In genomic region chr5:154202379-154203260, GRCh38 we compare ENCODE assay signal across 8 cellular contexts. TPM values are rescaled to one million over a fixed set of nuclear protein-coding genes. Genes with fewer than 3 reads are reported as not detected.
A peak's percentile ranks its signal among the peaks of the same experiment; 100 is the strongest.
DNase-seq lines count a peak whose midpoint lies in the region; ATAC-seq and TF ChIP-seq lines count a peak whose summit lies in the region.

No MANE protein-coding gene starts in this region.

- CTCF ChIA-PET in CD4-positive, alpha-beta memory T cell (lab: Charles Lee; ENCODE audit: partially characterized antibody) = interaction anchor here (1.0 to 6.7 kb wide), 8 partner anchors 13 to 203 kb away, joined by 3 to 46 read pairs (median 4); partner anchors contain the start of gene GALNT10

- DNase-seq in CD4-positive, alpha-beta memory T cell = peak in 3 of 5 donors; percentile 33 to 47 (median 40)
- peak; percentile 43 for DNase-seq in activated CD8-positive, alpha-beta memory T cell treated with anti-CD3 and anti-CD28 coated beads, Interleukin-2, amount 50 U/mL, for 4 hours
- peak; percentile 27 to 48 for DNase-seq in stimulated activated CD4-positive, alpha-beta T cell treated with anti-CD3 and anti-CD28 coated beads, Interleukin-12 subunit alpha, Interleukin-12 subunit beta, amount 100 ng/mL, for 24 hours (ENCODE audit: low read depth in 2 of 2)
- DNase-seq in GOT3 (lab: John Stamatoyannopoulos, UW) = no peak
- no peak for DNase-seq in NCI-H446 treated with DMSO at 0.1 percent for 48 hours (lab: John Stamatoyannopoulos, UW)
- DNase-seq in vagina (ENCODE audit: extremely low spot score in 2 of 2) = no peak

- H3K4me1 Mint-ChIP-seq in CD4-positive, alpha-beta memory T cell = peaks cover 43 to 91% (median 64%) of the 10 kb centered on the region in 4 donors

- no peaks in the 10 kb centered on the region for H3K27me3 ChIP-seq in CD4-positive, alpha-beta memory T cell (ENCODE audit: insufficient read depth, low read length)
- H3K27me3 ChIP-seq in vagina = no peaks in the 10 kb centered on the region

- H3K27ac ChIP-seq in CD4-positive, alpha-beta memory T cell (ENCODE audit: low read depth, low read length) = peak overlapping the region; percentile 61
- no peak overlapping the region for H3K27ac ChIP-seq in vagina

- H3K36me3 Mint-ChIP-seq in CD4-positive, alpha-beta memory T cell = peaks cover 24 to 34% of the 10 kb centered on the region in 2 donors

- POLR2A ChIA-PET in CD4-positive, alpha-beta memory T cell (lab: Charles Lee; ENCODE audit: partially characterized antibody) = interaction anchor here (1.2 to 10.9 kb wide), 4 partner anchors 12 to 164 kb away, joined by 4 to 105 read pairs (median 6); partner anchors contain the start of genes FAM114A2, GALNT10 and MFAP3

- ATAC-seq in GM19468 (IDR thresholded peaks at IDR 0.05; ENCODE audit: extremely low read depth, unreplicated experiment) = peak; percentile 90
- peak; percentile 95 for ATAC-seq in HG03439 (IDR thresholded peaks at IDR 0.05; ENCODE audit: unreplicated experiment)

- H3K9me3 ChIP-seq in CD4-positive, alpha-beta memory T cell (ENCODE audit: control insufficient read depth in 1 of 2, low read length in 2 of 2) = no peaks in the 10 kb centered on the region
- H3K9me3 ChIP-seq in vagina = no peaks in the 10 kb centered on the region

- TF ChIP-seq POLR2A in vagina (IDR thresholded peaks at IDR 0.05) = no peak

- intact Hi-C loops in CD4-positive, alpha-beta memory T cell (cut with micrococcal nuclease) = no loop called here
- intact Hi-C loops in vagina (cut with DNase I) = no loop called here

- H3K4me3 ChIP-seq in CD4-positive, alpha-beta memory T cell (ENCODE audit: low read length in 2 of 2) = peak overlapping the region; percentile 24 to 44
- no peak overlapping the region for H3K4me3 ChIP-seq in vagina

- no peaks in the 10 kb centered on the region for H3K27me3 Mint-ChIP-seq in CD4-positive, alpha-beta memory T cell

- H3K36me3 ChIP-seq in CD4-positive, alpha-beta memory T cell (ENCODE audit: insufficient read depth, low read length) = no peaks in the 10 kb centered on the region
- no peaks in the 10 kb centered on the region for H3K36me3 ChIP-seq in vagina

- peak overlapping the region; percentile 83 to 95 (median 92) for H3K27ac Mint-ChIP-seq in CD4-positive, alpha-beta memory T cell

- peaks cover 54% of the 10 kb centered on the region for H3K4me1 ChIP-seq in CD4-positive, alpha-beta memory T cell (ENCODE audit: insufficient read depth, low read length)
- peaks cover 17% of the 10 kb centered on the region for H3K4me1 ChIP-seq in vagina

- TF ChIP-seq CTCF in vagina (IDR thresholded peaks at IDR 0.05) = no peak

- H3K9me3 Mint-ChIP-seq in CD4-positive, alpha-beta memory T cell = no peaks in the 10 kb centered on the region

- H3K4me3 Mint-ChIP-seq in CD4-positive, alpha-beta memory T cell = peak overlapping the region; percentile 62 to 85 (median 76)

RNA-seq across cellular contexts. Expression of gene GALNT10, which starts 12.1 kb away (rescaled TPM):
- 10 to 100 TPM; 32.8 to 35.7 TPM for total RNA-seq in CD4-positive, alpha-beta memory T cell
- 10 to 100 TPM in 1 of 2 donors, 1 to 10 TPM in 1; 9.6 to 20.7 TPM for polyA plus RNA-seq in CD4-positive, alpha-beta memory T cell
- 11.5 TPM for total RNA-seq in vagina

Comparison
In these comparisons a context has a peak if more than half of its experiments do, and no peak if none do; other contexts are left out.
1. DNase-seq: peak in CD4-positive, alpha-beta memory T cell (3 of 5), activated CD8-positive, alpha-beta memory T cell treated with anti-CD3 and anti-CD28 coated beads, Interleukin-2, amount 50 U/mL, for 4 hours (single experiment) and stimulated activated CD4-positive, alpha-beta T cell treated with anti-CD3 and anti-CD28 coated beads, Interleukin-12 subunit alpha, Interleukin-12 subunit beta, amount 100 ng/mL, for 24 hours (2 of 2); none in GOT3 (single experiment), NCI-H446 treated with DMSO at 0.1 percent for 48 hours (single experiment) and vagina (0 of 2).
2. H3K4me3 ChIP-seq: peak in CD4-positive, alpha-beta memory T cell (2 of 2); none in vagina (0 of 2).